In the genomic region with DNA sequence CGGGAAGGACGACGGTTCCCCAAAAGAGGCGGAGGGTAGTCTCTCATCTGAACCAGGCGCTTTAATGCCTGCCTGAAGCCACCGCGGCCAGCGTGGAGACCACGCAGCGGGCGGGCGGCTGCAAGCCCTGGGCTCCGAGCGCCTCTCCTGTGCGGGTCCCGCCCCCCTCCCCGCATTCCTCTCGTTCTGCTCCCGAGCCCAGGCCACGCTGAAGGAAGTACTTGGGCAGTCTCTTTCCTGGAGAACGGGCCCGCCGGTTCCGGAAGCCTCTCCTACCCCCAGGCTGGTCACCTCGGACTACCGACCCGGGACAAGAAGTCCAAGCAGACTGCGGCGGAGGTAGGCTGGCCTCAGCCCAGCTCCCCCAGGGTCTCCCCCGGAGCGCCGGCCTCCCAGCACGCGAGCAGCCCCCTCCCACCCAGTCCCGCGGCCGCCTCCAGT, we compare ENCODE assay signal across 8 cellular contexts. TPM values are rescaled to one million over a fixed set of nuclear protein-coding genes. Genes with fewer than 3 reads are reported as not detected.
DNase-seq lines count a peak whose midpoint lies in the region; ATAC-seq and TF ChIP-seq lines count a peak whose summit lies in the region.

No MANE protein-coding gene starts in this region.

- intact Hi-C loops in activated B cell treated with CpG ODN at 0.5 μM for 24 hours (cut with micrococcal nuclease): no loop called here

- TF ChIP-seq CTCF in activated B cell treated with CpG ODN at 0.5 μM for 24 hours (IDR thresholded peaks at IDR 0.05) (no peak), neural progenitor cell (IDR thresholded peaks at IDR 0.05) (no peak)

- H3K9ac ChIP-seq in BLaER1: peak overlapping the region; percentile 43
- no peak overlapping the region for H3K9ac ChIP-seq in neural progenitor cell

- H3K9me3 Mint-ChIP-seq in activated B cell treated with CpG ODN at 0.5 μM for 24 hours (no peaks in the 10 kb centered on the region), neural progenitor cell (no peaks in the 10 kb centered on the region)

- H3K27ac Mint-ChIP-seq in activated B cell treated with CpG ODN at 0.5 μM for 24 hours (no peak overlapping the region), neural progenitor cell (no peak overlapping the region)

- peak overlapping the region; percentile 62 for H2AFZ ChIP-seq in neural progenitor cell (replicated peaks)

- H3K27me3 Mint-ChIP-seq in activated B cell treated with CpG ODN at 0.5 μM for 24 hours: peaks cover 58% of the 10 kb centered on the region
- peaks cover 38% of the 10 kb centered on the region for H3K27me3 Mint-ChIP-seq in neural progenitor cell (ENCODE audit: insufficient read depth, low read depth)

- peak; percentile 11 for ATAC-seq in GM18858 (IDR thresholded peaks at IDR 0.05; ENCODE audit: unreplicated experiment)
- peak; percentile 7 for ATAC-seq in HG03521 (IDR thresholded peaks at IDR 0.05; ENCODE audit: unreplicated experiment)
- ATAC-seq in activated B cell treated with CpG ODN at 0.5 μM for 24 hours (ENCODE audit: low read depth): no peak

- peaks cover 3% of the 10 kb centered on the region for H3F3A ChIP-seq in neural progenitor cell (ENCODE audit: low read depth)

- DNase-seq in activated B cell treated with CpG ODN at 0.5 μM for 24 hours: peak; percentile 18
- peak; percentile 15 for DNase-seq in foreskin melanocyte
- peak; percentile 78 for DNase-seq in neural progenitor cell (ENCODE audit: low spot score)
- no peak for DNase-seq in SKM-1 treated with dmso at 0.1 percent for 144 hours (lab: John Stamatoyannopoulos, UW; ENCODE audit: unreplicated experiment)
- DNase-seq in NCI-H2171 (lab: John Stamatoyannopoulos, UW): no peak

- CTCF ChIA-PET in activated B cell treated with CpG ODN at 0.5 μM for 24 hours (lab: Charles Lee): no interaction called here

- peak overlapping the region; percentile 96 for H3K4me2 ChIP-seq in BLaER1
- H3K4me2 ChIP-seq in neural progenitor cell: peak overlapping the region; percentile 81

- H3K4me3 ChIP-seq in BLaER1 (peak overlapping the region; percentile 77), neural progenitor cell (peak overlapping the region; percentile 62)

- POLR2A ChIA-PET in activated B cell treated with CpG ODN at 0.5 μM for 24 hours (lab: Charles Lee): no interaction called here

- H3K36me3 ChIP-seq in BLaER1 (no peaks in the 10 kb centered on the region), neural progenitor cell (no peaks in the 10 kb centered on the region)

- peaks cover 17% of the 10 kb centered on the region for H3K4me1 ChIP-seq in BLaER1
- peaks cover 6% of the 10 kb centered on the region for H3K4me1 ChIP-seq in neural progenitor cell

- H3K4me3 Mint-ChIP-seq in activated B cell treated with CpG ODN at 0.5 μM for 24 hours (peak overlapping the region; percentile 83), neural progenitor cell (peak overlapping the region; percentile 89)

- no peaks in the 10 kb centered on the region for H3K36me3 Mint-ChIP-seq in activated B cell treated with CpG ODN at 0.5 μM for 24 hours (ENCODE audit: low read depth)
- H3K36me3 Mint-ChIP-seq in neural progenitor cell: no peaks in the 10 kb centered on the region

- H3K27me3 ChIP-seq in BLaER1 (peaks cover 54% of the 10 kb centered on the region), neural progenitor cell (peaks cover 81% of the 10 kb centered on the region)

- H4K20me1 ChIP-seq in BLaER1: 0 out of 2 replicates have a peak, but pooled peaks cover 15% of the 10 kb centered on the region
- peaks cover 15% of the 10 kb centered on the region for H4K20me1 ChIP-seq in neural progenitor cell (ENCODE audit: low read depth)

- H3K27ac ChIP-seq in BLaER1 (no peak overlapping the region), neural progenitor cell (no peak overlapping the region)

- H3K4me1 Mint-ChIP-seq in activated B cell treated with CpG ODN at 0.5 μM for 24 hours: peaks cover 13% of the 10 kb centered on the region
- H3K4me1 Mint-ChIP-seq in neural progenitor cell: peaks cover 6% of the 10 kb centered on the region

- no peaks in the 10 kb centered on the region for H3K9me3 ChIP-seq in BLaER1
- no peaks in the 10 kb centered on the region for H3K9me3 ChIP-seq in neural progenitor cell (ENCODE audit: low read depth)

- H3K79me2 ChIP-seq in neural progenitor cell (ENCODE audit: low read depth): no peaks in the 10 kb centered on the region

RNA-seq across cellular contexts. Expression of gene PPIC, which starts 0.6 kb away (rescaled TPM):
- total RNA-seq in activated B cell treated with CpG ODN at 0.5 μM for 24 hours (not detected in 2 replicates), neural progenitor cell (ENCODE audit: low replicate concordance) (0.53 TPM in 1 of 2 replicates, not detected in the other)

RNA-seq across cellular contexts. Expression of gene PRDM6, which starts 53.1 kb away (rescaled TPM):
- total RNA-seq in activated B cell treated with CpG ODN at 0.5 μM for 24 hours (not detected in 2 replicates), neural progenitor cell (ENCODE audit: low replicate concordance) (not detected in 2 replicates)

Comparison
In these comparisons a context has a peak if more than half of its experiments do, and no peak if none do; other contexts are left out.
1. DNase-seq: peak in activated B cell treated with CpG ODN at 0.5 μM for 24 hours (single experiment), foreskin melanocyte (single experiment) and neural progenitor cell (single experiment); none in SKM-1 treated with dmso at 0.1 percent for 144 hours (single experiment) and NCI-H2171 (single experiment).